ENCODE assay signal across 18 cellular contexts in the genomic region with DNA sequence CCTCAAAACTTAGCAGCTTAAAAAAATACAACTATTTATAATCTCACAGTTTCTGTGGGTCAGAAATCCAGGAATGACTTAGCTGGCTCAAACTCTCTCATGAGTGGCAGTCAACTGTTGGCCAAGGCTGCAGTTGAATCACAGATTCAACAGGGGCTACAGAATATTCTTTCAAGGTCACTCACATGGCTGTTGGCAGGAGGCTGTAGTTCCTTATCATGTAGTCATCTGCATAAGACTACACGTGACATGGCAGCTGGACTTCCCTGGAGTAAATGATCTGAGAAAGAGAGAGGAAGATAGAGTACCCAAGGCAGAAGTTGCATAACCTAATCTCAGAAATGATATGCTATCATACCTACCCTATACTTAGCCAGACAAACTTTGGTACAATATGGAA.
DNase-seq lines count a peak whose midpoint lies in the region; ATAC-seq, FAIRE-seq and TF ChIP-seq lines count a peak whose summit lies in the region.
"Had no signal": no experiment of that assay in that cellular context is flagged by ENCODE, and none has a peak within 500 bp of the region (broad histone marks: within the 10 kb centered on the region; RNA-seq: fewer than 3 reads in every experiment).

No MANE protein-coding gene starts in this region.

- TF ChIP-seq EP300 in esophagus muscularis mucosa (IDR thresholded peaks at IDR 0.05), result no peak

- WGBS in esophagus muscularis mucosa, result 86% methylated on average over 1 of the region's 1 CpG

- H3K4me3 ChIP-seq in esophagus muscularis mucosa, result no peak overlapping the region
- H3K4me3 ChIP-seq in osteoblast (ENCODE audit: insufficient read depth, low read length), result no peak overlapping the region
- H3K4me3 ChIP-seq: BLaER1, Peyer's patch had no signal

- no peaks in the 10 kb centered on the region for H3K79me2 ChIP-seq in osteoblast (ENCODE audit: insufficient read depth, low read length)

- peak; percentile 62 for DNase-seq in MV-4-11 (lab: John Stamatoyannopoulos, UW)
- peak; percentile 89 for DNase-seq in esophagus muscularis mucosa (ENCODE audit: extremely low spot score)
- DNase-seq in osteoblast (ENCODE audit: insufficient read length, low spot score, missing footprints), result no peak
- no peak for DNase-seq in urothelium cell line (ENCODE audit: low spot score)
- DNase-seq in EL, result no peak
- DNase-seq: CD8-positive, alpha-beta memory T cell; NCI-H1105 treated with DMSO at 0.1 percent for 48 hours; NCI-H1930; NCI-H2171; NCI-H446 treated with DMSO at 0.1 percent for 48 hours; NCI-H82; Peyer's patch; SHP77 had no signal

- H3K36me3 ChIP-seq in esophagus muscularis mucosa (no peaks in the 10 kb centered on the region), osteoblast (ENCODE audit: insufficient read depth, low read length) (no peaks in the 10 kb centered on the region)
- H3K36me3 ChIP-seq: BLaER1, Peyer's patch had no signal

- intact Hi-C loops in esophagus muscularis mucosa (cut with DNase I), result no loop called here

- H3K9me3 ChIP-seq in esophagus muscularis mucosa, result no peaks in the 10 kb centered on the region
- no peaks in the 10 kb centered on the region for H3K9me3 ChIP-seq in osteoblast (ENCODE audit: low read depth, low read length)
- H3K9me3 ChIP-seq: BLaER1, Peyer's patch had no signal

- no peak for TF ChIP-seq POLR2A in esophagus muscularis mucosa (IDR thresholded peaks at IDR 0.05; ENCODE audit: low read depth)

- no peak overlapping the region for H3K27ac ChIP-seq in esophagus muscularis mucosa (replicated peaks in 1 of 4)
- H3K27ac ChIP-seq in osteoblast (ENCODE audit: low read depth, low read length), result peak overlapping the region; percentile 96
- H3K27ac ChIP-seq: BLaER1, Peyer's patch had no signal

- FAIRE-seq in urothelium cell line (lab: Jason Lieb, UNC), result peak; percentile 83
- FAIRE-seq: HTR-8/SVneo had no signal

- H3K4me2 ChIP-seq in osteoblast (ENCODE audit: insufficient read depth, low read length), result no peak overlapping the region
- H3K4me2 ChIP-seq: BLaER1 had no signal

- ATAC-seq in GM18517 (IDR thresholded peaks at IDR 0.05; ENCODE audit: unreplicated experiment), result no peak
- ATAC-seq in GM19463 (IDR thresholded peaks at IDR 0.05; ENCODE audit: unreplicated experiment), result no peak
- ATAC-seq in HG02938 (IDR thresholded peaks at IDR 0.05; ENCODE audit: unreplicated experiment), result no peak

- no peaks in the 10 kb centered on the region for H3K27me3 ChIP-seq in esophagus muscularis mucosa
- no peaks in the 10 kb centered on the region for H3K27me3 ChIP-seq in osteoblast (ENCODE audit: insufficient read depth, low read length)
- H3K27me3 ChIP-seq: BLaER1, Peyer's patch had no signal

- no peaks in the 10 kb centered on the region for H4K20me1 ChIP-seq in osteoblast (ENCODE audit: insufficient read depth, low read length)
- H4K20me1 ChIP-seq: BLaER1 had no signal

- H3K4me1 ChIP-seq in esophagus muscularis mucosa (no peaks in the 10 kb centered on the region), osteoblast (ENCODE audit: insufficient read depth, low read length) (peaks cover 33% of the 10 kb centered on the region)
- H3K4me1 ChIP-seq: BLaER1, Peyer's patch had no signal

- no peak overlapping the region for H2AFZ ChIP-seq in osteoblast (ENCODE audit: low read length)

- TF ChIP-seq CTCF in esophagus muscularis mucosa (IDR thresholded peaks at IDR 0.05), result no peak
- TF ChIP-seq CTCF in osteoblast (IDR thresholded peaks at IDR 0.05; ENCODE audit: extremely low read depth, low read depth, low read length), result no peak

Comparison
In these comparisons a context has a peak if more than half of its experiments do, and no peak if none do; other contexts are left out.
1. DNase-seq: peak in MV-4-11 (single experiment) and esophagus muscularis mucosa (single experiment); none in osteoblast (single experiment), urothelium cell line (single experiment) and EL (single experiment).